Comparison of ENCODE assay signal across 24 cellular contexts in the genomic region with DNA sequence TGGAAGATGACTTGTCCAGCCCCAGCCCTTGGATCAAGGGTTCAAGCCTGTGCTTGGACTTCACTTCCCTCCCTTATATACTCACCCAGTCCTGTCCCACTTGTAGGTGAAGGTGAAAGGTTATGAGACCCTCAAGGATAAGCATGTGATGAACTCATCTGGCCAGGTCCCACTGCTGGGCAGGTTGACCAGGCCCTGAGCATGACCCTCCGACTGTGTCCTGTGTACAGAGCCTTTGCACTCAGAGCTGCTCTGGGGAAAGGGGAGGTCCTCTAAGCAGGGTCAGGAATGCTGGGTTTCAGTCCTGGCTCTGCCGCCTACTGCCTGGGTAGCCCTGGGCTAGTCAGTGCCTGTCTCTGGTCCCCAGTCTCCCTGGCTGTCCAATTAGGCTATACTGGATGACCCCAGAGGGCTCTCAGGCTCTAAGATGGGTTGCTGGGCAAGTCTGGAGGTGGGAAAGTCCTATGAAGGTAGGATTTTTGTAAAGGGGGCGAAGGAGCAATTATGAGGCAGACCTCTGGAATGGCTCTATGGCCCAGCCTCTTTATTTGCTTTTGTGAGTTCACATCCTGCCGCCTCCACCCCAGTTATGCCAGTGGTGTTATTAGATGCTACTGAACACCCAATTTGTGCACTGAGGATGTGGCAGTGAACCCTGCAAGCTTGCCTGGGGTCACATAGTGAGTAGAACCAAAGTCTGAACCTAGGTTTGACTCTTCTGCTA. TPM values are rescaled to one million over a fixed set of nuclear protein-coding genes. Genes with fewer than 3 reads are reported as not detected.
DNase-seq lines count a peak whose midpoint lies in the region; ATAC-seq, FAIRE-seq and TF ChIP-seq lines count a peak whose summit lies in the region.
"Had no signal": no experiment of that assay in that cellular context is flagged by ENCODE, and none has a peak within 500 bp of the region (broad histone marks: within the 10 kb centered on the region; RNA-seq: fewer than 3 reads in every experiment).

No MANE protein-coding gene starts in this region.

- 35% methylated on average over 2 of the region's 4 CpGs for WGBS in right lobe of liver (ENCODE audit: insufficient coverage, low coverage, low lambda C conversion rate, missing lambda C conversion rate)

- CTCF ChIA-PET in endothelial cell of umbilical vein (lab: Charles Lee), result interaction anchor here (0.7 kb wide), 1 partner anchor 59 kb away, joined by 3 read pairs; no protein-coding TSS in a partner anchor

- ATAC-seq in right lobe of liver (peak; percentile 60 to 69 (median 68)), GM18498 (IDR thresholded peaks at IDR 0.05; ENCODE audit: unreplicated experiment) (no peak)
- ATAC-seq: Right ventricle myocardium inferior, T-cell had no signal

- peaks cover under 1% of the 10 kb centered on the region for H3K4me1 ChIP-seq in endothelial cell of umbilical vein (ENCODE audit: control insufficient read depth, extremely low read depth, insufficient read depth, low read length)
- H3K4me1 ChIP-seq in right lobe of liver, result peaks cover 0 to 87% (median 40%) of the 10 kb centered on the region in 4 donors

- FAIRE-seq in endothelial cell of umbilical vein (lab: Jason Lieb, UNC), result peak; percentile 44
- FAIRE-seq: G401.6, GM18507 had no signal

- BruUV-seq in endothelial cell of umbilical vein (replicated peaks; lab: Mats Ljungman, UMichigan), result no TSS peak

- H3K4me3 ChIP-seq in endothelial cell of umbilical vein (replicated peaks in 1 of 3; ENCODE audit: insufficient read depth in 1 of 3, low read depth in 1 of 3, low read length in 3 of 3) (no peak overlapping the region), right lobe of liver (no peak overlapping the region)

- H3K27ac ChIP-seq in KOPT-K1 (ENCODE audit: low read depth, low read length, poor library complexity, severe bottlenecking) (peak overlapping the region; percentile 26), endothelial cell of umbilical vein (ENCODE audit: insufficient read depth, low read depth, low read length) (no peak overlapping the region), right lobe of liver (peak overlapping the region in 2 of 3 donors; percentile 25 to 70)

- H4K20me1 ChIP-seq in endothelial cell of umbilical vein (replicated peaks; ENCODE audit: control insufficient read depth, extremely low read depth, insufficient read depth, low read length), result no peaks in the 10 kb centered on the region

- TF ChIP-seq POLR2A in endothelial cell of umbilical vein (IDR thresholded peaks at IDR 0.05; ENCODE audit: low read depth, low read length), result no peak
- no peak for TF ChIP-seq POLR2A in right lobe of liver (IDR thresholded peaks at IDR 0.05)

- POLR2A ChIA-PET in endothelial cell of umbilical vein (lab: Charles Lee), result no interaction called here

- no peak overlapping the region for H3K4me2 ChIP-seq in endothelial cell of umbilical vein (ENCODE audit: insufficient read depth, low read length)
- H3K4me2 ChIP-seq: SK-N-SH had no signal

- dilution Hi-C loops in endothelial cell of umbilical vein (cut with MboI; ENCODE audit: extremely low pct_ligation_motif_present, low sequenced_read_pairs), result no loop called here

- H3K9me3 ChIP-seq in KOPT-K1 (ENCODE audit: insufficient read depth, low read length, poor library complexity, severe bottlenecking) (no peaks in the 10 kb centered on the region), endothelial cell of umbilical vein (replicated peaks; ENCODE audit: control insufficient read depth, insufficient read depth, low read length) (no peaks in the 10 kb centered on the region), right lobe of liver (no peaks in the 10 kb centered on the region)
- H3K9me3 ChIP-seq: SK-N-SH had no signal

- DNase-seq in EH (ENCODE audit: low read depth), result peak; percentile 18
- DNase-seq in endothelial cell of umbilical vein (ENCODE audit: low read depth, low spot score), result no peak
- peak; percentile 45 to 76 (median 74) for DNase-seq in right lobe of liver
- DNase-seq in activated effector memory CD4-positive, alpha-beta T cell treated with anti-CD3 and anti-CD28 coated beads, Interleukin-2, amount 50 U/mL, for 16 hours, result no peak
- no peak for DNase-seq in cortex of kidney (lab: John Stamatoyannopoulos, UW)
- no peak for DNase-seq in HK-2 (ENCODE audit: unreplicated experiment)
- DNase-seq: ACHN; AML-193; Calu3; CD4-positive, CD25-positive, alpha-beta regulatory T cell; DMS53; NCI-H1417; NCI-H1930; NCI-H2171; NCI-H446; NCI-H69; OCI-M1; SK-N-SH; T-cell had no signal

- intact Hi-C loops in endothelial cell of umbilical vein (cut with micrococcal nuclease) (no loop called here), right lobe of liver (cut with DNase I) (no loop called here)

- no peaks in the 10 kb centered on the region for H3K9me1 ChIP-seq in endothelial cell of umbilical vein (replicated peaks; ENCODE audit: control insufficient read depth, extremely low read depth, insufficient read depth, low read length)

- H3K27me3 ChIP-seq in endothelial cell of umbilical vein (ENCODE audit: control insufficient read depth in 2 of 2, insufficient read depth in 2 of 2, low read length in 2 of 2) (no peaks in the 10 kb centered on the region), right lobe of liver (no peaks in the 10 kb centered on the region)

- no peak overlapping the region for H3K9ac ChIP-seq in endothelial cell of umbilical vein (replicated peaks; ENCODE audit: extremely low read depth, insufficient read depth, low read length)
- H3K9ac ChIP-seq: SK-N-SH had no signal

- no peak for TF ChIP-seq CTCF in endothelial cell of umbilical vein (IDR thresholded peaks at IDR 0.05; ENCODE audit: extremely low read depth in 1 of 2, insufficient read depth in 1 of 2, low read depth in 1 of 2, low read length in 2 of 2)
- no peak for TF ChIP-seq CTCF in right lobe of liver (IDR thresholded peaks at IDR 0.05)

- no peaks in the 10 kb centered on the region for H3K79me2 ChIP-seq in endothelial cell of umbilical vein (ENCODE audit: control insufficient read depth, insufficient read depth, low read length)

- no peaks in the 10 kb centered on the region for H3K36me3 ChIP-seq in KOPT-K1 (ENCODE audit: insufficient read depth, low read length)
- no peaks in the 10 kb centered on the region for H3K36me3 ChIP-seq in endothelial cell of umbilical vein (ENCODE audit: control insufficient read depth in 2 of 2, extremely low read depth in 1 of 2, insufficient read depth in 2 of 2, low read length in 2 of 2)
- peaks cover 0 to 9% (median 2%) of the 10 kb centered on the region in 4 donors for H3K36me3 ChIP-seq in right lobe of liver

- H2AFZ ChIP-seq in endothelial cell of umbilical vein (ENCODE audit: low read depth, low read length), result no peak overlapping the region

TF ChIP-seq in endothelial cell of umbilical vein, 7 proteins besides CTCF, POLR2A, EP300 and RAD21:
- TF ChIP-seq POLR2AphosphoS5 (IDR thresholded peaks at IDR 0.05; ENCODE audit: insufficient read depth, low read depth, low read length), result no peak
- TF ChIP-seq FOS (IDR thresholded peaks at IDR 0.05; ENCODE audit: borderline replicate concordance, insufficient read depth, low read length), result no peak
- TF ChIP-seq, protein P1, sequence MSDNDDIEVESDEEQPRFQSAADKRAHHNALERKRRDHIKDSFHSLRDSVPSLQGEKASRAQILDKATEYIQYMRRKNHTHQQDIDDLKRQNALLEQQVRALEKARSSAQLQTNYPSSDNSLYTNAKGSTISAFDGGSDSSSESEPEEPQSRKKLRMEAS (IDR thresholded peaks at IDR 0.05; ENCODE audit: insufficient read depth, insufficient read length), result no peak
- no peak for TF ChIP-seq EZH2 (IDR thresholded peaks at IDR 0.05; ENCODE audit: borderline replicate concordance, low read depth, low read length, severe bottlenecking)
- TF ChIP-seq GATA2 (IDR thresholded peaks at IDR 0.05; ENCODE audit: insufficient read depth, insufficient read length, low read depth, low read length), result no peak
- TF ChIP-seq JUN (IDR thresholded peaks at IDR 0.05; ENCODE audit: borderline replicate concordance, insufficient read depth, insufficient read length, low read depth), result no peak

RNA-seq across cellular contexts. Expression of a gene that starts 14.1 kb away (rescaled TPM):
- 0.55 TPM in 2 replicates for total RNA-seq in endothelial cell of umbilical vein
- 0.79 and 0.83 TPM in 2 replicates for polyA plus RNA-seq in endothelial cell of umbilical vein
- polyA plus RNA-seq in endothelial cell of umbilical vein (2011; cell fraction: cytosol; rRNA removed), result 0.39 and 0.48 TPM in 2 replicates
- 0.39 and 0.68 TPM in 2 replicates for polyA plus RNA-seq in endothelial cell of umbilical vein (2011; cell fraction: nucleus; rRNA removed)
- 1.4 and 2.3 TPM in 2 replicates for polyA plus RNA-seq in endothelial cell of umbilical vein (2012)
- polyA minus RNA-seq in endothelial cell of umbilical vein, result 0.80 and 2.9 TPM in 2 replicates
- 1.4 TPM for polyA minus RNA-seq in endothelial cell of umbilical vein (2011; cell fraction: cytosol; rRNA and poly(A)+ RNA removed)
- polyA minus RNA-seq in endothelial cell of umbilical vein (2011; cell fraction: nucleus; rRNA and poly(A)+ RNA removed), result not detected in 2 replicates
- total RNA-seq in right lobe of liver, result 100 to 1,000 TPM in 5 of 6 experiments, 10 to 100 TPM in 1; 33.1 to 166 (median 124) TPM

RNA-seq across cellular contexts. Expression of a gene that starts 32.3 kb away (rescaled TPM):
- total RNA-seq in endothelial cell of umbilical vein (65.6 and 67.3 TPM in 2 replicates), right lobe of liver (10 to 100 TPM in 3 of 6 experiments, 1 to 10 TPM in 3; 8.8 to 12.6 (median 10.3) TPM)
- polyA plus RNA-seq in endothelial cell of umbilical vein, result 20.2 and 21.2 TPM in 2 replicates
- 25.9 and 27.7 TPM in 2 replicates for polyA plus RNA-seq in endothelial cell of umbilical vein (2011; cell fraction: cytosol; rRNA removed)
- polyA plus RNA-seq in endothelial cell of umbilical vein (2011; cell fraction: nucleus; rRNA removed), result 62.4 and 62.6 TPM in 2 replicates
- 27.3 and 29.8 TPM in 2 replicates for polyA plus RNA-seq in endothelial cell of umbilical vein (2012)
- polyA minus RNA-seq in endothelial cell of umbilical vein, result 74.3 and 77.7 TPM in 2 replicates
- polyA minus RNA-seq in endothelial cell of umbilical vein (2011; cell fraction: cytosol; rRNA and poly(A)+ RNA removed), result 12.7 TPM
- 220 and 322 TPM in 2 replicates for polyA minus RNA-seq in endothelial cell of umbilical vein (2011; cell fraction: nucleus; rRNA and poly(A)+ RNA removed)

Comparison
In these comparisons a context has a peak if more than half of its experiments do, and no peak if none do; other contexts are left out.
1. DNase-seq: peak in EH (single experiment) and right lobe of liver (3 of 3); none in endothelial cell of umbilical vein (single experiment), activated effector memory CD4-positive, alpha-beta T cell treated with anti-CD3 and anti-CD28 coated beads, Interleukin-2, amount 50 U/mL, for 16 hours (single experiment), cortex of kidney (single experiment) and HK-2 (single experiment).
2. RNA of a gene that starts 14.1 kb away (total RNA-seq): 33.1 to 166 TPM in right lobe of liver; 0.55 TPM in endothelial cell of umbilical vein; every median in the first group is over 10 times any median in the second.